17 cellular contexts compared by ENCODE assay signal in the genomic region with DNA sequence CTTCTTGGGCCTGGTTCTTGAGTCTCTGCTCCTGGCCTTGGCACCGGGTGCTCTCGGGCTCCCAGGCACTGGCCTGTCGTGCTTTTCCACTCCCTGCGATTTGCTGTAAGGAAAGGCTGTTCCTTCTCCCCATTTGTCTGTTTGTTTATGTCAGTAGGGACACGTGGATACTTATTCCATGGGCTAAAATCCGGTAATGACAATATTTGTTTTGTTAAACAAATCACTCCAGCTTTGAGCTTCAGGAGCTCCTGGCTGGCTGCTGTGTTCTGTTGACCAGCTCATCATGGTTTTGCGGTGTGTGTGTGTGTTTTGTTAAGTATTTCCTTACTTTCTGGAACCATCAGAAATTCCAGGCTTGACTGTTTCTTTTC. TPM values are rescaled to one million over a fixed set of nuclear protein-coding genes. Genes with fewer than 3 reads are reported as not detected.
"Had no signal": no experiment of that assay in that cellular context is flagged by ENCODE, and none has a peak within 500 bp of the region (broad histone marks: within the 10 kb centered on the region; RNA-seq: fewer than 3 reads in every experiment).

No MANE protein-coding gene starts in this region.

- H3K27me3 ChIP-seq: foreskin keratinocyte had no signal

- H3K4me3 ChIP-seq: transverse colon had no signal

- DNase-seq: activated CD4-positive, CD25-positive, alpha-beta regulatory T cell treated with anti-CD3 and anti-CD28 coated beads, Interleukin-2, amount 50 U/mL, for 72 hours; activated naive CD4-positive, alpha-beta T cell treated with Interleukin-2 at 50 U/mL for 16 hours; effector memory CD8-positive, alpha-beta T cell; foreskin keratinocyte; glutamatergic neuron; hypothalamus; left ventricle myocardium superior; mesenchymal stem cell; natural killer cell; stimulated activated CD4-positive, alpha-beta T cell treated with anti-CD3 and anti-CD28 coated beads, Interleukin-4, amount 100 ng/mL, for 1 hour; stimulated activated naive CD4-positive, alpha-beta T cell treated with Interleukin-2 at 50 U/mL for 16 hours; substantia nigra; T1000; transverse colon had no signal

- H3K4me1 ChIP-seq: foreskin keratinocyte, transverse colon had no signal

- FAIRE-seq: bronchial epithelial cell had no signal

- H3K36me3 ChIP-seq: neutrophil, transverse colon had no signal

- ATAC-seq: effector memory CD8-positive, alpha-beta T cell; foreskin keratinocyte; left ventricle myocardium superior had no signal

- H3K27ac ChIP-seq: foreskin keratinocyte, neutrophil, transverse colon had no signal

RNA-seq across cellular contexts. Expression of a gene that starts 17.5 kb away (rescaled TPM):
- total RNA-seq: bronchial epithelial cell, kidney epithelial cell had no signal
- polyA plus RNA-seq: foreskin keratinocyte had no signal
